9 cellular contexts compared by ENCODE assay signal in genomic region chr15:77440378-77440999, GRCh38. TPM values are rescaled to one million over a fixed set of nuclear protein-coding genes. Genes with fewer than 3 reads are reported as not detected.
A peak's percentile ranks its signal among the peaks of the same experiment; 100 is the strongest.
DNase-seq lines count a peak whose midpoint lies in the region; ATAC-seq and TF ChIP-seq lines count a peak whose summit lies in the region.
"Had no signal": no experiment of that assay in that cellular context is flagged by ENCODE, and none has a peak within 500 bp of the region (broad histone marks: within the 10 kb centered on the region; RNA-seq: fewer than 3 reads in every experiment).

No MANE protein-coding gene starts in this region.

- H3K4ac ChIP-seq in mesenchymal stem cell (ENCODE audit: low read depth in 1 of 2, low read length in 2 of 2) = no peak overlapping the region

- no peak overlapping the region for H2AK5ac ChIP-seq in mesenchymal stem cell (ENCODE audit: low read length, severe bottlenecking)

- no peaks in the 10 kb centered on the region for H3K36me3 ChIP-seq in MM.1S (replicated peaks; ENCODE audit: insufficient read depth, low read length)
- no peaks in the 10 kb centered on the region for H3K36me3 ChIP-seq in mesenchymal stem cell (ENCODE audit: control insufficient read depth in 1 of 2, insufficient read depth in 2 of 2, low read depth in 1 of 2, low read length in 2 of 2)

- H3K4me2 ChIP-seq in MM.1S (ENCODE audit: low read depth, low read length) (peak overlapping the region; percentile 43), mesenchymal stem cell (ENCODE audit: low read length, poor library complexity, severe bottlenecking) (no peak overlapping the region)

- no peak overlapping the region for H2BK5ac ChIP-seq in mesenchymal stem cell (ENCODE audit: low read depth, low read length, poor library complexity, severe bottlenecking)

- H2BK15ac ChIP-seq in mesenchymal stem cell (ENCODE audit: low read depth, poor library complexity, severe bottlenecking) = no peak overlapping the region

- WGBS in mesenchymal stem cell = 20% methylated on average over 1 of the region's 3 CpGs

- no peak overlapping the region for H2AFZ ChIP-seq in MM.1S (ENCODE audit: low read length)
- H2AFZ ChIP-seq in mesenchymal stem cell (ENCODE audit: low read depth, low read length) = no peak overlapping the region

- no peak for TF ChIP-seq CTCF in MM.1S (IDR thresholded peaks at IDR 0.05; ENCODE audit: low read length)

- no peak overlapping the region for H4K91ac ChIP-seq in mesenchymal stem cell (ENCODE audit: low read length)

- no peak overlapping the region for H2BK12ac ChIP-seq in mesenchymal stem cell (ENCODE audit: low read length in 2 of 2)

- H3K79me2 ChIP-seq in MM.1S (ENCODE audit: low read length) = peaks cover 43% of the 10 kb centered on the region

- no peaks in the 10 kb centered on the region for H3K9me3 ChIP-seq in MM.1S (replicated peaks; ENCODE audit: insufficient read depth, low read length)
- H3K9me3 ChIP-seq in mesenchymal stem cell (ENCODE audit: control insufficient read depth, low read length) = no peaks in the 10 kb centered on the region

- H3K27ac ChIP-seq in MM.1S (ENCODE audit: low read length) (peak overlapping the region; percentile 22; the same call in 1 of the 2 replicates), mesenchymal stem cell (ENCODE audit: low read length, poor library complexity, severe bottlenecking) (no peak overlapping the region)
- H3K27ac ChIP-seq: VCaP had no signal

- DNase-seq in MM.1S (peak; percentile 67), mesenchymal stem cell (peak; percentile 92), D341Med (ENCODE audit: low spot score) (no peak), AML-193 (lab: John Stamatoyannopoulos, UW) (no peak), Right ventricle myocardium superior (no peak)
- no peak for DNase-seq in activated CD4-positive, alpha-beta T cell treated with anti-CD3 and anti-CD28 coated beads, Interleukin-2, amount 50 U/mL, for 48 hours

- ATAC-seq in GM18867 (IDR thresholded peaks at IDR 0.05; ENCODE audit: unreplicated experiment) (peak; percentile 92), HG02610 (IDR thresholded peaks at IDR 0.05; ENCODE audit: unreplicated experiment) (peak; percentile 90), Right ventricle myocardium superior (ENCODE audit: poor library complexity) (no peak)

- no peak overlapping the region for H3K4me3 ChIP-seq in MM.1S (ENCODE audit: low read length)
- H3K4me3 ChIP-seq in mesenchymal stem cell (ENCODE audit: insufficient read depth in 1 of 2, low read depth in 1 of 2, low read length in 2 of 2) = no peak overlapping the region

- no peak overlapping the region for H3K18ac ChIP-seq in mesenchymal stem cell (ENCODE audit: low read depth in 1 of 2, low read length in 2 of 2)

- peaks cover 7% of the 10 kb centered on the region for H3F3A ChIP-seq in MM.1S (ENCODE audit: insufficient read depth, low read length)

- no peaks in the 10 kb centered on the region; the same call in 1 of the 2 replicates for H4K20me1 ChIP-seq in MM.1S (ENCODE audit: insufficient read depth, low read length)

- H4K8ac ChIP-seq in mesenchymal stem cell (ENCODE audit: low read length) = no peak overlapping the region

- peaks cover 13% of the 10 kb centered on the region for H3K79me1 ChIP-seq in mesenchymal stem cell (replicated peaks; ENCODE audit: low read length, poor library complexity, severe bottlenecking)

- no peak overlapping the region for H3K14ac ChIP-seq in mesenchymal stem cell (ENCODE audit: low read length in 2 of 2)

- H2BK120ac ChIP-seq in mesenchymal stem cell (ENCODE audit: low read depth, low read length) = no peak overlapping the region

- no peaks in the 10 kb centered on the region for H3K27me3 ChIP-seq in MM.1S (replicated peaks; ENCODE audit: insufficient read depth, low read length)
- H3K27me3 ChIP-seq in mesenchymal stem cell (ENCODE audit: control insufficient read depth in 1 of 2, insufficient read depth in 1 of 2, low read length in 2 of 2) = no peaks in the 10 kb centered on the region

- no peak overlapping the region for H3K23ac ChIP-seq in mesenchymal stem cell (ENCODE audit: low read length in 2 of 2)

- H3K4me1 ChIP-seq in MM.1S (ENCODE audit: low read length) (peaks cover 19% of the 10 kb centered on the region), mesenchymal stem cell (ENCODE audit: control insufficient read depth, insufficient read depth, low read depth, low read length) (no peaks in the 10 kb centered on the region)

- intact Hi-C loops in Right ventricle myocardium superior (cut with DNase I) = no loop called here

- H3K9ac ChIP-seq in MM.1S (ENCODE audit: low read length) (no peak overlapping the region), mesenchymal stem cell (ENCODE audit: low read length) (no peak overlapping the region)

- no peaks in the 10 kb centered on the region for H3K9me2 ChIP-seq in MM.1S (replicated peaks; ENCODE audit: insufficient read depth, low read length)

RNA-seq across cellular contexts. Expression of gene HMG20A, which starts 19.8 kb away (rescaled TPM):
- polyA plus RNA-seq in mesenchymal stem cell (2013, experiment 1 of 2) = 32.9 TPM
- polyA plus RNA-seq in mesenchymal stem cell (2013, experiment 2 of 2) = 31.7 TPM
- total RNA-seq in Right ventricle myocardium superior = 28.8 TPM

RNA-seq across cellular contexts. Expression of gene PEAK1, which starts 20.6 kb away (rescaled TPM):
- 14.1 TPM for polyA plus RNA-seq in mesenchymal stem cell (2013, experiment 1 of 2)
- polyA plus RNA-seq in mesenchymal stem cell (2013, experiment 2 of 2) = 12.8 TPM
- total RNA-seq in Right ventricle myocardium superior = 59.9 TPM

Comparison
In these comparisons a context has a peak if more than half of its experiments do, and no peak if none do; other contexts are left out.
1. DNase-seq: peak in MM.1S (single experiment) and mesenchymal stem cell (single experiment); none in D341Med (single experiment), AML-193 (0 of 2), activated CD4-positive, alpha-beta T cell treated with anti-CD3 and anti-CD28 coated beads, Interleukin-2, amount 50 U/mL, for 48 hours (0 of 2) and Right ventricle myocardium superior (single experiment).